ENCODE assay signal across 31 cellular contexts in the genomic region with DNA sequence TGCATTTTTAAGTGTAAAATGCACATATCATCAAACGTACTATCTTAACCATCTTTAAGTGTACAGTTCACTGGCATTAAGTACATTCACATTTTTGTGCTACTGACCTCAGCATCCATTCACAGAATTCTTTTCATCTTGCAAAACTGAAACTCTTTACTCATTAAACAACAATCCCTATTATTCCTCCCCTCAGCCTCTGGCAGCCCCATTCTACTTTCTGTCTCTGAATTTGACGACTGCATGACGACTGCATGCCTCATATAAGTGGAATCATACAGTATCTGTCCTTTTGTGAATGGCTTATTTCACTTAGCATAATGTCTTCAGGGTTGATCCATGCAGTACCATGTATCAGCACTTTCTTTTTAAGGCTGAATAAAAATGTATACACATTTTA. TPM values are rescaled to one million over a fixed set of nuclear protein-coding genes. Genes with fewer than 3 reads are reported as not detected.
DNase-seq lines count a peak whose midpoint lies in the region; ATAC-seq and TF ChIP-seq lines count a peak whose summit lies in the region.
"Had no signal": no experiment of that assay in that cellular context is flagged by ENCODE, and none has a peak within 500 bp of the region (broad histone marks: within the 10 kb centered on the region; RNA-seq: fewer than 3 reads in every experiment).

No MANE protein-coding gene starts in this region.

- TF ChIP-seq CTCF in mammary epithelial cell (conservative IDR thresholded peaks at IDR 0.05 in 1 of 2, IDR thresholded peaks at IDR 0.05 in 1 of 2; ENCODE audit: extremely low read depth in 1 of 2, insufficient read depth in 1 of 2, low read depth in 1 of 2, low read length in 2 of 2) (no peak), breast epithelium (IDR thresholded peaks at IDR 0.05) (no peak), fibroblast of the aortic adventitia (IDR thresholded peaks at IDR 0.05; ENCODE audit: insufficient read depth, low read length) (no peak)

- dilution Hi-C loops in mammary epithelial cell (cut with HindIII; ENCODE audit: low sequenced_read_pairs) = no loop called here

- DNase-seq in mammary epithelial cell (peak; percentile 85), breast epithelium (ENCODE audit: low spot score in 2 of 2) (no peak), amniotic epithelial cell (ENCODE audit: low read depth) (peak; percentile 79), fibroblast of the aortic adventitia (ENCODE audit: low read depth) (peak; percentile 35), ecto neural progenitor cell (ENCODE audit: low spot score) (no peak), COLO668 (lab: John Stamatoyannopoulos, UW; ENCODE audit: unreplicated experiment) (no peak)
- DNase-seq: 8988T; activated CD4-positive, alpha-beta T cell treated with anti-CD3 and anti-CD28 coated beads for 1 hour; activated naive CD4-positive, alpha-beta T cell treated with Interleukin-2 at 50 U/mL for 16 hours; activated T-cell treated with anti-CD3 and anti-CD28 coated beads, Interleukin-2, amount 50 U/mL, for 24 hours; amniotic stem cell; BE2C; Calu3; head of caudate nucleus; Karpas-422; left lung; midbrain; natural killer cell; NCI-H187; NCI-H774; retina; SHP77; spleen; stimulated activated CD4-positive, alpha-beta T cell treated with anti-CD3 and anti-CD28 coated beads, Interleukin-4, amount 100 ng/mL, for 1 hour; stimulated activated naive CD4-positive, alpha-beta T cell; testis had no signal

- no peaks in the 10 kb centered on the region for H3K27me3 ChIP-seq in mammary epithelial cell (ENCODE audit: insufficient read depth, low read length)
- H3K27me3 ChIP-seq in breast epithelium = no peaks in the 10 kb centered on the region
- H3K27me3 ChIP-seq: BE2C, left lung, spleen, testis had no signal

- no peaks in the 10 kb centered on the region for H3K79me2 ChIP-seq in mammary epithelial cell (ENCODE audit: insufficient read depth, low read length)

- no peaks in the 10 kb centered on the region for H4K20me1 ChIP-seq in mammary epithelial cell (ENCODE audit: insufficient read depth, low read length)

- no peak overlapping the region for H2AFZ ChIP-seq in mammary epithelial cell (ENCODE audit: low read depth, low read length)

- H3K9me3 ChIP-seq in mammary epithelial cell (replicated peaks; ENCODE audit: insufficient read depth, low read length) (peaks cover 3% of the 10 kb centered on the region), breast epithelium (peaks cover 0 to under 1% of the 10 kb centered on the region in 2 donors)
- H3K9me3 ChIP-seq: BE2C, HAP-1, left lung, testis had no signal

- H3K27ac ChIP-seq in mammary epithelial cell (ENCODE audit: insufficient read depth, low read depth, low read length) (peak overlapping the region; percentile 89), breast epithelium (no peak overlapping the region)
- H3K27ac ChIP-seq: left lung, spleen, testis had no signal

- in situ Hi-C loops in mammary epithelial cell (cut with MboI; ENCODE audit: low sequenced_read_pairs in 2 of 2) = no loop called here

- intact Hi-C loops in mammary epithelial cell (cut with micrococcal nuclease) = no loop called here
- intact Hi-C loops in breast epithelium (cut with DNase I; ENCODE audit: low total_unique reads) = no loop called here

- H3K4me1 ChIP-seq in mammary epithelial cell (ENCODE audit: insufficient read depth, low read length) (peaks cover 13% of the 10 kb centered on the region), breast epithelium (no peaks in the 10 kb centered on the region)
- H3K4me1 ChIP-seq: BE2C, HAP-1, left lung, spleen, testis had no signal

- H3K36me3 ChIP-seq in mammary epithelial cell (ENCODE audit: insufficient read depth, low read length) = no peaks in the 10 kb centered on the region
- H3K36me3 ChIP-seq in breast epithelium = no peaks in the 10 kb centered on the region
- H3K36me3 ChIP-seq: BE2C, HAP-1, left lung, spleen had no signal

- no peak for ATAC-seq in HG02759 (IDR thresholded peaks at IDR 0.05; ENCODE audit: unreplicated experiment)
- ATAC-seq in SK-N-SH treated with all-trans-retinoic acid at 6 μM for 48 hours = no peak
- ATAC-seq: esophagus mucosa, left lung, natural killer cell had no signal

- no peak for TF ChIP-seq POLR2A in breast epithelium (IDR thresholded peaks at IDR 0.05)

- no TSS peak for BruUV-seq in mammary epithelial cell (replicated peaks; lab: Mats Ljungman, UMichigan)

- no peak overlapping the region for H3K4me3 ChIP-seq in mammary epithelial cell (replicated peaks in 1 of 3; ENCODE audit: insufficient read depth in 1 of 3, low read depth in 2 of 3, low read length in 3 of 3)
- no peak overlapping the region for H3K4me3 ChIP-seq in breast epithelium
- no peak overlapping the region for H3K4me3 ChIP-seq in fibroblast of the aortic adventitia (ENCODE audit: low read depth, low read length)
- H3K4me3 ChIP-seq: HAP-1, left lung, spleen, testis had no signal

- CTCF ChIA-PET in mammary epithelial cell (lab: Charles Lee; ENCODE audit: low non-redundant PET) = no interaction called here

- 9% methylated on average over 3 of the region's 3 CpGs for WGBS in mammary epithelial cell (ENCODE audit: low coverage, missing lambda C conversion rate)

- peak overlapping the region; percentile 48 for H3K4me2 ChIP-seq in mammary epithelial cell (ENCODE audit: insufficient read depth, low read depth, low read length)

- H3K9ac ChIP-seq in mammary epithelial cell (ENCODE audit: insufficient read depth, low read length) = no peak overlapping the region

TF ChIP-seq in SK-N-SH treated with all-trans-retinoic acid at 6 μM for 48 hours, 23 proteins besides CTCF, POLR2A, EP300 and RAD21:
- TF ChIP-seq GLIS3 (CRISPR knock-in tag; IDR thresholded peaks at IDR 0.05) (no peak), ZNF70 (CRISPR knock-in tag; IDR thresholded peaks at IDR 0.05) (no peak), OSR1 (CRISPR knock-in tag; IDR thresholded peaks at IDR 0.05) (no peak), BACH2 (CRISPR knock-in tag; IDR thresholded peaks at IDR 0.05; ENCODE audit: borderline replicate concordance) (no peak), ARNTL (CRISPR knock-in tag; IDR thresholded peaks at IDR 0.05; ENCODE audit: borderline replicate concordance, low read depth) (no peak), ZC3H10 (CRISPR knock-in tag; IDR thresholded peaks at IDR 0.05) (no peak), RARB (CRISPR knock-in tag; IDR thresholded peaks at IDR 0.05) (no peak), CSDC2 (CRISPR knock-in tag; IDR thresholded peaks at IDR 0.05) (no peak), ZFP30 (CRISPR knock-in tag; IDR thresholded peaks at IDR 0.05) (no peak), ZNF8 (CRISPR knock-in tag; IDR thresholded peaks at IDR 0.05) (no peak), PPARA (CRISPR knock-in tag; IDR thresholded peaks at IDR 0.05; ENCODE audit: borderline replicate concordance) (no peak)
- TF ChIP-seq, protein P1, sequence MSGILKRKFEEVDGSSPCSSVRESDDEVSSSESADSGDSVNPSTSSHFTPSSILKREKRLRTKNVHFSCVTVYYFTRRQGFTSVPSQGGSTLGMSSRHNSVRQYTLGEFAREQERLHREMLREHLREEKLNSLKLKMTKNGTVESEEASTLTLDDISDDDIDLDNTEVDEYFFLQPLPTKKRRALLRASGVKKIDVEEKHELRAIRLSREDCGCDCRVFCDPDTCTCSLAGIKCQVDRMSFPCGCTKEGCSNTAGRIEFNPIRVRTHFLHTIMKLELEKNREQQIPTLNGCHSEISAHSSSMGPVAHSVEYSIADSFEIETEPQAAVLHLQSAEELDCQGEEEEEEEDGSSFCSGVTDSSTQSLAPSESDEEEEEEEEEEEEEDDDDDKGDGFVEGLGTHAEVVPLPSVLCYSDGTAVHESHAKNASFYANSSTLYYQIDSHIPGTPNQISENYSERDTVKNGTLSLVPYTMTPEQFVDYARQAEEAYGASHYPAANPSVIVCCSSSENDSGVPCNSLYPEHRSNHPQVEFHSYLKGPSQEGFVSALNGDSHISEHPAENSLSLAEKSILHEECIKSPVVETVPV (CRISPR knock-in tag; IDR thresholded peaks at IDR 0.05) = no peak
- TF ChIP-seq, protein P2, sequence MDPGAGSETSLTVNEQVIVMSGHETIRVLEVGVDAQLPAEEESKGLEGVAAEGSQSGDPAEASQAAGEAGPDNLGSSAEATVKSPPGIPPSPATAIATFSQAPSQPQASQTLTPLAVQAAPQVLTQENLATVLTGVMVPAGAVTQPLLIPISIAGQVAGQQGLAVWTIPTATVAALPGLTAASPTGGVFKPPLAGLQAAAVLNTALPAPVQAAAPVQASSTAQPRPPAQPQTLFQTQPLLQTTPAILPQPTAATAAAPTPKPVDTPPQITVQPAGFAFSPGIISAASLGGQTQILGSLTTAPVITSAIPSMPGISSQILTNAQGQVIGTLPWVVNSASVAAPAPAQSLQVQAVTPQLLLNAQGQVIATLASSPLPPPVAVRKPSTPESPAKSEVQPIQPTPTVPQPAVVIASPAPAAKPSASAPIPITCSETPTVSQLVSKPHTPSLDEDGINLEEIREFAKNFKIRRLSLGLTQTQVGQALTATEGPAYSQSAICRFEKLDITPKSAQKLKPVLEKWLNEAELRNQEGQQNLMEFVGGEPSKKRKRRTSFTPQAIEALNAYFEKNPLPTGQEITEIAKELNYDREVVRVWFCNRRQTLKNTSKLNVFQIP (CRISPR knock-in tag; IDR thresholded peaks at IDR 0.05; ENCODE audit: borderline replicate concordance, low read depth) = no peak
- TF ChIP-seq, protein P3, sequence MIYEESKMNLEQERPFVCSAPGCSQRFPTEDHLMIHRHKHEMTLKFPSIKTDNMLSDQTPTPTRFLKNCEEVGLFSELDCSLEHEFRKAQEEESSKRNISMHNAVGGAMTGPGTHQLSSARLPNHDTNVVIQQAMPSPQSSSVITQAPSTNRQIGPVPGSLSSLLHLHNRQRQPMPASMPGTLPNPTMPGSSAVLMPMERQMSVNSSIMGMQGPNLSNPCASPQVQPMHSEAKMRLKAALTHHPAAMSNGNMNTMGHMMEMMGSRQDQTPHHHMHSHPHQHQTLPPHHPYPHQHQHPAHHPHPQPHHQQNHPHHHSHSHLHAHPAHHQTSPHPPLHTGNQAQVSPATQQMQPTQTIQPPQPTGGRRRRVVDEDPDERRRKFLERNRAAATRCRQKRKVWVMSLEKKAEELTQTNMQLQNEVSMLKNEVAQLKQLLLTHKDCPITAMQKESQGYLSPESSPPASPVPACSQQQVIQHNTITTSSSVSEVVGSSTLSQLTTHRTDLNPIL (CRISPR knock-in tag; IDR thresholded peaks at IDR 0.05; ENCODE audit: low read depth) = no peak

RNA-seq across cellular contexts. Expression of a gene that starts 38.7 kb away (rescaled TPM):
- total RNA-seq in mammary epithelial cell (1 to 10 TPM; 1.7 to 2.7 TPM), breast epithelium (10 to 100 TPM in 1 of 3 donors, 1 to 10 TPM in 2; 4.9 to 11.2 (median 5.4) TPM), fibroblast of the aortic adventitia (ENCODE audit: low replicate concordance) (0.99 and 4.7 TPM in 2 replicates)
- polyA plus RNA-seq in mammary epithelial cell = 0.65 TPM
- not detected for polyA minus RNA-seq in mammary epithelial cell
- total RNA-seq: Calu3, esophagus mucosa, OCI-LY7 had no signal

Comparison
In these comparisons a context has a peak if more than half of its experiments do, and no peak if none do; other contexts are left out.
1. DNase-seq: peak in mammary epithelial cell (single experiment), amniotic epithelial cell (single experiment) and fibroblast of the aortic adventitia (single experiment); none in breast epithelium (0 of 2), ecto neural progenitor cell (single experiment) and COLO668 (single experiment).